Comparison of ENCODE assay signal across 10 cellular contexts in genomic region chr12:2845280-2845679, GRCh38. TPM values are rescaled to one million over a fixed set of nuclear protein-coding genes. Genes with fewer than 3 reads are reported as not detected.
DNase-seq lines count a peak whose midpoint lies in the region; ATAC-seq and TF ChIP-seq lines count a peak whose summit lies in the region.
"Had no signal": no experiment of that assay in that cellular context is flagged by ENCODE, and none has a peak within 500 bp of the region (broad histone marks: within the 10 kb centered on the region; RNA-seq: fewer than 3 reads in every experiment).

No MANE protein-coding gene starts in this region.

- peak overlapping the region; percentile 30 to 37 for H3K4ac ChIP-seq in mesenchymal stem cell (ENCODE audit: low read depth in 1 of 2, low read length in 2 of 2)

- peak overlapping the region; percentile 94 for H4K91ac ChIP-seq in mesenchymal stem cell (ENCODE audit: low read length)

- H2AK5ac ChIP-seq in mesenchymal stem cell (ENCODE audit: low read length, severe bottlenecking) = no peak overlapping the region

- BruUV-seq in Caco-2 (replicated peaks; lab: Mats Ljungman, UMichigan) (no TSS peak), PC-3 (replicated peaks; lab: Mats Ljungman, UMichigan) (no TSS peak)

- H3K23ac ChIP-seq in mesenchymal stem cell (ENCODE audit: low read length in 2 of 2) = no peak overlapping the region

- peak overlapping the region; percentile 44 to 72 for H2BK12ac ChIP-seq in mesenchymal stem cell (ENCODE audit: low read length in 2 of 2)

- H3K27ac ChIP-seq in body of pancreas = no peak overlapping the region
- H3K27ac ChIP-seq in mesenchymal stem cell (ENCODE audit: low read length, poor library complexity, severe bottlenecking) = no peak overlapping the region
- no peak overlapping the region for H3K27ac ChIP-seq in PC-3 (ENCODE audit: low read length)
- H3K27ac ChIP-seq in CD4-positive, alpha-beta T cell (ENCODE audit: low read depth, low read length) = no peak overlapping the region

- TF ChIP-seq POLR2A in body of pancreas (IDR thresholded peaks at IDR 0.05) = no peak

- H3K9me3 ChIP-seq in Caco-2 (no peaks in the 10 kb centered on the region), body of pancreas (no peaks in the 10 kb centered on the region), mesenchymal stem cell (ENCODE audit: control insufficient read depth, low read length) (no peaks in the 10 kb centered on the region), PC-3 (ENCODE audit: low read length) (no peaks in the 10 kb centered on the region)
- no peaks in the 10 kb centered on the region for H3K9me3 ChIP-seq in CD4-positive, alpha-beta T cell (ENCODE audit: control insufficient read depth, low read length)

- no peak overlapping the region for H2BK15ac ChIP-seq in mesenchymal stem cell (ENCODE audit: low read depth, poor library complexity, severe bottlenecking)

- H3K27me3 Mint-ChIP-seq in Caco-2 (ENCODE audit: insufficient read depth, unreplicated experiment) = no peaks in the 10 kb centered on the region
- H3K27me3 Mint-ChIP-seq in CD4-positive, alpha-beta T cell = no peaks in the 10 kb centered on the region
- H3K27me3 Mint-ChIP-seq: activated naive CD8-positive, alpha-beta T cell had no signal

- intact Hi-C loops in Caco-2 (cut with micrococcal nuclease; ENCODE audit: unreplicated experiment) = no loop called here
- intact Hi-C loops in body of pancreas (cut with DNase I) = no loop called here
- intact Hi-C loops in PC-3 (cut with micrococcal nuclease) = no loop called here
- intact Hi-C loops in CD4-positive, alpha-beta T cell (cut with DNase I, micrococcal nuclease) = no loop called here

- H3K9me2 ChIP-seq in PC-3 (replicated peaks; ENCODE audit: low read length) = no peaks in the 10 kb centered on the region

- no peaks in the 10 kb centered on the region for H3K27me3 ChIP-seq in Caco-2 (replicated peaks; ENCODE audit: control insufficient read depth, insufficient read depth, low read length)
- H3K27me3 ChIP-seq in body of pancreas = no peaks in the 10 kb centered on the region
- H3K27me3 ChIP-seq in mesenchymal stem cell (ENCODE audit: control insufficient read depth in 1 of 2, insufficient read depth in 1 of 2, low read length in 2 of 2) = no peaks in the 10 kb centered on the region
- no peaks in the 10 kb centered on the region for H3K27me3 ChIP-seq in PC-3 (ENCODE audit: low read length)
- no peaks in the 10 kb centered on the region for H3K27me3 ChIP-seq in CD4-positive, alpha-beta T cell (ENCODE audit: control insufficient read depth, insufficient read depth, low read length)

- no peaks in the 10 kb centered on the region for H3K79me1 ChIP-seq in mesenchymal stem cell (replicated peaks; ENCODE audit: low read length, poor library complexity, severe bottlenecking)

- no peak overlapping the region for H3K14ac ChIP-seq in mesenchymal stem cell (ENCODE audit: low read length in 2 of 2)

- H3K9ac ChIP-seq in mesenchymal stem cell (ENCODE audit: low read length) (no peak overlapping the region), PC-3 (ENCODE audit: low read length) (no peak overlapping the region)

- CTCF ChIA-PET in Caco-2 (lab: Charles Lee) (interaction anchor here (1.0 to 2.4 kb wide), 12 partner anchors 9 to 196 kb away, joined by 3 to 18 read pairs (median 8); partner anchors contain the start of genes FOXM1, RHNO1 and TEX52), PC-3 (lab: Charles Lee) (no interaction called here)
- CTCF ChIA-PET in CD4-positive, alpha-beta T cell (lab: Charles Lee) = interaction anchor here (1.0 to 1.7 kb wide), 2 partner anchors 15 to 99 kb away, joined by 3 to 6 read pairs; no protein-coding TSS in a partner anchor

- H3K4me1 ChIP-seq in Caco-2 (peaks cover 24% of the 10 kb centered on the region), body of pancreas (no peaks in the 10 kb centered on the region), mesenchymal stem cell (ENCODE audit: control insufficient read depth, insufficient read depth, low read depth, low read length) (peaks cover 32% of the 10 kb centered on the region), PC-3 (ENCODE audit: insufficient read depth, low read length) (no peaks in the 10 kb centered on the region)

- no peak overlapping the region for H2BK5ac ChIP-seq in mesenchymal stem cell (ENCODE audit: low read depth, low read length, poor library complexity, severe bottlenecking)

- TF ChIP-seq CTCF in Caco-2 (IDR thresholded peaks at IDR 0.05; ENCODE audit: insufficient read depth in 1 of 2, low read depth in 1 of 2, low read length in 1 of 2, severe bottlenecking in 1 of 2, unreplicated experiment in 1 of 2) (no peak), body of pancreas (IDR thresholded peaks at IDR 0.05) (no peak), PC-3 (conservative IDR thresholded peaks at IDR 0.05; ENCODE audit: low read depth, low read length) (no peak)
- no peak for TF ChIP-seq CTCF in CD4-positive, alpha-beta T cell (IDR thresholded peaks at IDR 0.05)

- peak overlapping the region; percentile 31 to 72 for H3K18ac ChIP-seq in mesenchymal stem cell (ENCODE audit: low read depth in 1 of 2, low read length in 2 of 2)

- peak overlapping the region; percentile 94 for H4K8ac ChIP-seq in mesenchymal stem cell (ENCODE audit: low read length)

- H2BK120ac ChIP-seq in mesenchymal stem cell (ENCODE audit: low read depth, low read length) = no peak overlapping the region

- H3K9me3 Mint-ChIP-seq in Caco-2 (ENCODE audit: unreplicated experiment) = no peaks in the 10 kb centered on the region
- no peaks in the 10 kb centered on the region for H3K9me3 Mint-ChIP-seq in CD4-positive, alpha-beta T cell
- H3K9me3 Mint-ChIP-seq: CD14-positive monocyte had no signal

- no peak for DNase-seq in Caco-2
- DNase-seq in body of pancreas = no peak
- peak; percentile 88 for DNase-seq in mesenchymal stem cell
- DNase-seq in PC-3 = no peak
- no peak for DNase-seq in CD4-positive, alpha-beta T cell
- DNase-seq in mesenteric fat pad (ENCODE audit: low spot score) = no peak
- DNase-seq: RPMI8226 had no signal

- peaks cover 28% of the 10 kb centered on the region for H3K4me1 Mint-ChIP-seq in Caco-2 (ENCODE audit: low read depth, unreplicated experiment)
- H3K4me1 Mint-ChIP-seq in CD4-positive, alpha-beta T cell (ENCODE audit: low read depth) = no peaks in the 10 kb centered on the region
- H3K4me1 Mint-ChIP-seq: CD14-positive monocyte had no signal

- no peaks in the 10 kb centered on the region for H3K36me3 Mint-ChIP-seq in Caco-2 (ENCODE audit: insufficient read depth, unreplicated experiment)
- H3K36me3 Mint-ChIP-seq in CD4-positive, alpha-beta T cell (ENCODE audit: low read depth) = peaks cover 69% of the 10 kb centered on the region

- H3K4me3 ChIP-seq in Caco-2 (ENCODE audit: low read depth, low read length) (no peak overlapping the region), body of pancreas (no peak overlapping the region), mesenchymal stem cell (ENCODE audit: insufficient read depth in 1 of 2, low read depth in 1 of 2, low read length in 2 of 2) (no peak overlapping the region), PC-3 (ENCODE audit: low read length) (no peak overlapping the region)

- H3K4me2 ChIP-seq in mesenchymal stem cell (ENCODE audit: low read length, poor library complexity, severe bottlenecking) (no peak overlapping the region), PC-3 (ENCODE audit: low read length) (no peak overlapping the region)

- H3K79me2 ChIP-seq in PC-3 (ENCODE audit: low read length) = no peaks in the 10 kb centered on the region

- ATAC-seq in body of pancreas (peak; percentile 51), PC-3 (no peak)
- ATAC-seq in CD4-positive, alpha-beta T cell (ENCODE audit: poor library complexity) = no peak

- H3K27ac Mint-ChIP-seq in Caco-2 (ENCODE audit: unreplicated experiment) = peak overlapping the region; percentile 12
- no peak overlapping the region for H3K27ac Mint-ChIP-seq in CD4-positive, alpha-beta T cell
- H3K27ac Mint-ChIP-seq: activated naive CD8-positive, alpha-beta T cell had no signal

- no peaks in the 10 kb centered on the region for H4K20me1 ChIP-seq in PC-3 (ENCODE audit: low read length)

- no peaks in the 10 kb centered on the region for H3K36me3 ChIP-seq in Caco-2 (ENCODE audit: control insufficient read depth, insufficient read depth, low read length)
- H3K36me3 ChIP-seq in body of pancreas (replicated peaks in 1 of 2; ENCODE audit: insufficient read depth in 1 of 2, low read depth in 2 of 2) = no peaks in the 10 kb centered on the region
- H3K36me3 ChIP-seq in mesenchymal stem cell (ENCODE audit: control insufficient read depth in 1 of 2, insufficient read depth in 2 of 2, low read depth in 1 of 2, low read length in 2 of 2) = no peaks in the 10 kb centered on the region
- H3K36me3 ChIP-seq in PC-3 (ENCODE audit: low read depth, low read length) = no peaks in the 10 kb centered on the region

- H3K4me3 Mint-ChIP-seq in Caco-2 (ENCODE audit: unreplicated experiment) = no peak overlapping the region
- no peak overlapping the region for H3K4me3 Mint-ChIP-seq in CD4-positive, alpha-beta T cell
- H3K4me3 Mint-ChIP-seq: activated naive CD8-positive, alpha-beta T cell; CD14-positive monocyte had no signal

- POLR2A ChIA-PET in Caco-2 (lab: Charles Lee) (interaction anchor here (1.3 kb wide), 1 partner anchor 32 kb away, joined by 4 read pairs; the partner anchor contains the start of genes FOXM1 and RHNO1), PC-3 (lab: Charles Lee; ENCODE audit: unreplicated experiment) (no interaction called here)
- POLR2A ChIA-PET in CD4-positive, alpha-beta T cell (lab: Charles Lee) = no interaction called here

- H2AFZ ChIP-seq in mesenchymal stem cell (ENCODE audit: low read depth, low read length) (peak overlapping the region; percentile 57), PC-3 (ENCODE audit: low read length) (no peak overlapping the region)

- H3F3A ChIP-seq in PC-3 (ENCODE audit: low read length, unreplicated experiment) = no peaks in the 10 kb centered on the region

- 53 to 63% methylated on average over 5 to 6 of the region's 6 CpGs for WGBS in body of pancreas, 2 donors
- WGBS in mesenchymal stem cell = 39% methylated on average over 2 of the region's 6 CpGs

RNA-seq across cellular contexts. Expression of gene NRIP2, which starts 10.4 kb away (rescaled TPM):
- total RNA-seq in Caco-2 (2022) (not detected in 2 replicates), body of pancreas (under 1 TPM; 0.26 to 0.33 TPM), PC-3 (2014; rRNA removed) (not detected in 2 replicates), mesenteric fat pad (1.3 TPM)
- polyA plus RNA-seq in mesenchymal stem cell (2013, experiment 1 of 2) = 0.06 TPM
- 0.04 TPM for polyA plus RNA-seq in mesenchymal stem cell (2013, experiment 2 of 2)
- total RNA-seq in CD4-positive, alpha-beta T cell = not detected
- total RNA-seq: epithelial cell of proximal tubule had no signal

RNA-seq across cellular contexts. Expression of gene TEX52, which starts 11.6 kb away (rescaled TPM):
- total RNA-seq in Caco-2 (2022) = 0.34 TPM in 1 of 2 replicates, not detected in the other
- total RNA-seq in body of pancreas = not detected
- not detected for polyA plus RNA-seq in mesenchymal stem cell (2013, experiment 1 of 2)
- not detected for polyA plus RNA-seq in mesenchymal stem cell (2013, experiment 2 of 2)
- not detected in 2 replicates for total RNA-seq in PC-3 (2014; rRNA removed)
- not detected for total RNA-seq in CD4-positive, alpha-beta T cell
- total RNA-seq in mesenteric fat pad = not detected
- total RNA-seq: epithelial cell of proximal tubule had no signal
- polyA plus RNA-seq: CD14-positive monocyte had no signal

RNA-seq across cellular contexts. Expression of gene FOXM1, which starts 31.7 kb away (rescaled TPM):
- 217 and 222 TPM in 2 replicates for total RNA-seq in Caco-2 (2022)
- total RNA-seq in body of pancreas = under 1 TPM in 1 of 2 donors, not detected in 1; 0.52 TPM
- 13.5 TPM for polyA plus RNA-seq in mesenchymal stem cell (2013, experiment 1 of 2)
- polyA plus RNA-seq in mesenchymal stem cell (2013, experiment 2 of 2) = 12.7 TPM
- total RNA-seq in PC-3 (2014; rRNA removed) = 71.4 and 88.6 TPM in 2 replicates
- under 1 TPM; 0.59 to 0.80 TPM for total RNA-seq in CD4-positive, alpha-beta T cell
- 0.51 TPM for total RNA-seq in mesenteric fat pad
- polyA plus RNA-seq: CD14-positive monocyte had no signal

RNA-seq across cellular contexts. Expression of gene RHNO1, which starts 31.7 kb away (rescaled TPM):
- total RNA-seq in Caco-2 (2022) = 99.1 and 99.8 TPM in 2 replicates
- total RNA-seq in body of pancreas = 10 to 100 TPM in 1 of 2 donors, 1 to 10 TPM in 1; 6.0 to 10.9 TPM
- 40.6 TPM for polyA plus RNA-seq in mesenchymal stem cell (2013, experiment 1 of 2)
- 39.7 TPM for polyA plus RNA-seq in mesenchymal stem cell (2013, experiment 2 of 2)
- total RNA-seq in PC-3 (2014; rRNA removed) = 42.0 and 43.3 TPM in 2 replicates
- total RNA-seq in CD4-positive, alpha-beta T cell = 10 to 100 TPM; 26.5 to 31.3 TPM
- total RNA-seq in mesenteric fat pad = 7.1 TPM

RNA-seq across cellular contexts. Expression of gene ITFG2, which starts 32.8 kb away (rescaled TPM):
- total RNA-seq in Caco-2 (2022) (52.6 and 58.5 TPM in 2 replicates), body of pancreas (10 to 100 TPM; 32.4 to 65.9 TPM), PC-3 (2014; rRNA removed) (12.8 and 13.8 TPM in 2 replicates), mesenteric fat pad (23.4 TPM)
- 12.0 TPM for polyA plus RNA-seq in mesenchymal stem cell (2013, experiment 1 of 2)
- 10.8 TPM for polyA plus RNA-seq in mesenchymal stem cell (2013, experiment 2 of 2)
- total RNA-seq in CD4-positive, alpha-beta T cell = 10 to 100 TPM; 61.3 to 68.5 TPM

Comparison
In these comparisons a context has a peak if more than half of its experiments do, and no peak if none do; other contexts are left out.
1. RNA of gene FOXM1, which starts 31.7 kb away (total RNA-seq): 217 to 222 TPM in Caco-2 and 71.4 to 88.6 TPM in PC-3; 0.59 to 0.80 TPM in CD4-positive, alpha-beta T cell, 0.52 TPM in body of pancreas and 0.51 TPM in mesenteric fat pad (single experiment); every median in the first group is over 10 times any median in the second.